1 cellular context compared by ENCODE assay signal in the genomic region with DNA sequence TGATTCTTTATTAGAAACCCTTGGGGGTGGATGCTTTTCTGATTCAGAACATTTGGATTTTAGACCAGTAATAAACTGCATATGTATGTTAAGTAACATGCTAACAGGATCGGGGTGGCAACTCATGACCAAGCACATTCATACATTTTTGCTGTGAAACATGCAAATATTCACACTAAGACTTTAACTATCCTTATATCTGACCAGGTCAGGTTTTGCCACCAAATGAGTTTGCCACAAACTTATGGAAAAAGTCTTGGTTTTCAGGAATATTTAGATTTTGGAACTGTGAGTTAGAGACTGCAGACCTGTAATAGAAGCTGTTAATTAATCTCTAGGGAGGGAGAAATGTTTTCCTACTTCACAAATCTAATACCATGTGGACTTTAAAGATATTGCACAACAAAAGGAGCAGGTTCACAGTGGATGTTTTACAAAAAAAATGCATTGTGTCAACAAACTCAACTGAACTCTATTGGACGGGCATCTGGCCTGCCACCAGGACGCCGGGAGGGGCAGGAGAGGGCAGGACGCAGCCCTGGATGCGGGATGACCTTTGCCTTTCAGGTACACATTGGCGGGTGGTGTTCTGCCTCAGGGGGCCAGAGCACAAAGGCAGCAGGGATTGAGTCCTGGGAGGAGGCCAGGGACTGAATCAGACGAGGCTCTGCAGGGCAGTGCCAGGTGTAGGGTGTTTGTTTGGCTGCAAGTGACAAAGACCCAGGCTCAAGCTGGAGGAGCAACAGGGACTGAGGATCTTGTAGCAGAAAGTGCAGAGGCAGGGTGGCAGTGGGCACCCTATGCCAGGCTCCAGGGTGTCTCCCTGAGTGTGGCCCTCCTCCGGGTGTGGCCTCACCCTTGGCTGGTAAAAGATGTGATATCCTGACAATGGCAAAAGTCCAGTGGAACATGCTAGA.
TF ChIP-seq lines count a peak whose summit lies in the region.

No MANE protein-coding gene starts in this region.

TF ChIP-seq in liver, 16 proteins besides CTCF, POLR2A, EP300 and RAD21 (continued from another document):
- TF ChIP-seq, protein P1, sequence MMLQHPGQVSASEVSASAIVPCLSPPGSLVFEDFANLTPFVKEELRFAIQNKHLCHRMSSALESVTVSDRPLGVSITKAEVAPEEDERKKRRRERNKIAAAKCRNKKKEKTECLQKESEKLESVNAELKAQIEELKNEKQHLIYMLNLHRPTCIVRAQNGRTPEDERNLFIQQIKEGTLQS (IDR thresholded peaks at IDR 0.05), result no peak
- no peak for TF ChIP-seq TAF1 (conservative IDR thresholded peaks at IDR 0.05)
- peak; percentile 92 for TF ChIP-seq YY1 (IDR thresholded peaks at IDR 0.05)
- peak; percentile 96 for TF ChIP-seq NR2F2 (IDR thresholded peaks at IDR 0.05)
- TF ChIP-seq, protein P2, sequence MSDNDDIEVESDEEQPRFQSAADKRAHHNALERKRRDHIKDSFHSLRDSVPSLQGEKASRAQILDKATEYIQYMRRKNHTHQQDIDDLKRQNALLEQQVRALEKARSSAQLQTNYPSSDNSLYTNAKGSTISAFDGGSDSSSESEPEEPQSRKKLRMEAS (IDR thresholded peaks at IDR 0.05), result peak; percentile 97
- TF ChIP-seq FOXA2 (IDR thresholded peaks at IDR 0.05), result peak; percentile 96
- TF ChIP-seq GABPA (IDR thresholded peaks at IDR 0.05 in 1 of 2, conservative IDR thresholded peaks at IDR 0.05 in 1 of 2), result peak in 1 of 2 donors; percentile 66
